Comparison of ENCODE assay signal across 9 cellular contexts in genomic region chr2:72694715-72695496, GRCh38.
A peak's percentile ranks its signal among the peaks of the same experiment; 100 is the strongest.
DNase-seq lines count a peak whose midpoint lies in the region; ATAC-seq, FAIRE-seq and TF ChIP-seq lines count a peak whose summit lies in the region.
"Had no signal": no experiment of that assay in that cellular context is flagged by ENCODE, and none has a peak within 500 bp of the region (broad histone marks: within the 10 kb centered on the region; RNA-seq: fewer than 3 reads in every experiment).

No MANE protein-coding gene starts in this region.

- peak; percentile 18 to 71 (median 54) for ATAC-seq in pancreas

- TF ChIP-seq CTCF in pancreas (IDR thresholded peaks at IDR 0.05), result no peak

- no peak overlapping the region for H3K27ac ChIP-seq in pancreas

- peaks cover 0 to 13% (median 3%) of the 10 kb centered on the region in 3 donors for H3K4me1 ChIP-seq in pancreas

- H3K4me3 ChIP-seq in pancreas, result no peak overlapping the region

- FAIRE-seq in pancreas (lab: Jason Lieb, UNC), result no peak

- H3K9me3 ChIP-seq in pancreas, result no peaks in the 10 kb centered on the region

- no peaks in the 10 kb centered on the region for H3K36me3 ChIP-seq in pancreas

- peak; percentile 90 for DNase-seq in EH (ENCODE audit: low read depth)
- DNase-seq in NCI-H510A (lab: John Stamatoyannopoulos, UW), result peak; percentile 36
- DNase-seq in fibroblast of the conjunctiva (ENCODE audit: low read depth), result peak; percentile 75
- peak in 4 of 6 donors; percentile 27 to 50 (median 31) for DNase-seq in pancreas
- DNase-seq in hippocampal formation (lab: John Stamatoyannopoulos, UW), result no peak
- no peak for DNase-seq in activated CD8-positive, alpha-beta memory T cell treated with anti-CD3 and anti-CD28 coated beads for 24 hours
- no peak for DNase-seq in 8988T
- no peak for DNase-seq in HUDEP-2 (lab: John Stamatoyannopoulos, UW; ENCODE audit: unreplicated experiment in 76 of 76)
- DNase-seq: activated naive CD8-positive, alpha-beta T cell treated with anti-CD3 and anti-CD28 coated beads, Interleukin-2, amount 10 ng/mL, durations not matched to agents 7 days and 5 days had no signal

- 23 to 28% methylated on average over 9 of the region's 9 CpGs for WGBS in pancreas, 2 donors

- intact Hi-C loops in pancreas (cut with DNase I), result no loop called here

- no peaks in the 10 kb centered on the region for H3K27me3 ChIP-seq in pancreas

Comparison
In these comparisons a context has a peak if more than half of its experiments do, and no peak if none do; other contexts are left out.
1. DNase-seq: peak in EH (single experiment), NCI-H510A (single experiment), fibroblast of the conjunctiva (single experiment) and pancreas (4 of 6); none in hippocampal formation (0 of 2), activated CD8-positive, alpha-beta memory T cell treated with anti-CD3 and anti-CD28 coated beads for 24 hours (single experiment), 8988T (single experiment) and HUDEP-2 (0 of 76).